ENCODE assay signal across 8 cellular contexts in genomic region chr3:115100172-115100571, GRCh38. TPM values are rescaled to one million over a fixed set of nuclear protein-coding genes. Genes with fewer than 3 reads are reported as not detected.
DNase-seq lines count a peak whose midpoint lies in the region; ATAC-seq and TF ChIP-seq lines count a peak whose summit lies in the region.

No MANE protein-coding gene starts in this region.

- no peaks in the 10 kb centered on the region for H3K27me3 Mint-ChIP-seq in dendritic cell treated with granulocyte-macrophage colony-stimulating factor and Interleukin-4, amounts not matched to agents 40 ng/mL and 50 ng/mL, for 4 days
- H3K27me3 Mint-ChIP-seq in memory B cell: no peaks in the 10 kb centered on the region

- ATAC-seq in GM18867 (IDR thresholded peaks at IDR 0.05; ENCODE audit: unreplicated experiment) (peak; percentile 66), HG03432 (IDR thresholded peaks at IDR 0.05; ENCODE audit: unreplicated experiment) (peak; percentile 93), memory B cell (ENCODE audit: low read depth) (peak; percentile 63), HG03520 (IDR thresholded peaks at IDR 0.05; ENCODE audit: unreplicated experiment) (no peak)

- H3K4me1 ChIP-seq in tibial artery: peaks cover 0 to 56% (median 15%) of the 10 kb centered on the region in 4 donors

- peak overlapping the region; percentile 17 for H3K4me3 Mint-ChIP-seq in dendritic cell treated with granulocyte-macrophage colony-stimulating factor and Interleukin-4, amounts not matched to agents 40 ng/mL and 50 ng/mL, for 4 days
- H3K4me3 Mint-ChIP-seq in memory B cell: peak overlapping the region; percentile 79

- TF ChIP-seq CTCF in tibial artery (IDR thresholded peaks at IDR 0.05): no peak

- peaks cover 9% of the 10 kb centered on the region for H3K9me3 Mint-ChIP-seq in dendritic cell treated with granulocyte-macrophage colony-stimulating factor and Interleukin-4, amounts not matched to agents 40 ng/mL and 50 ng/mL, for 4 days
- H3K9me3 Mint-ChIP-seq in memory B cell: peaks cover 2% of the 10 kb centered on the region

- H3K27ac Mint-ChIP-seq in dendritic cell treated with granulocyte-macrophage colony-stimulating factor and Interleukin-4, amounts not matched to agents 40 ng/mL and 50 ng/mL, for 4 days: peak overlapping the region; percentile 63
- peak overlapping the region; percentile 90 for H3K27ac Mint-ChIP-seq in memory B cell

- peak; percentile 80 for DNase-seq in Ammon's horn (ENCODE audit: low spot score)
- DNase-seq in RPMI7951 (ENCODE audit: low read depth): peak; percentile 76
- no peak for DNase-seq in memory B cell (ENCODE audit: low spot score in 2 of 2)
- no peak for DNase-seq in tibial artery

- H3K9me3 ChIP-seq in tibial artery: no peaks in the 10 kb centered on the region

- intact Hi-C loops in dendritic cell treated with granulocyte-macrophage colony-stimulating factor and Interleukin-4, amounts not matched to agents 40 ng/mL and 50 ng/mL, for 4 days (cut with micrococcal nuclease): no loop called here
- intact Hi-C loops in tibial artery (cut with DNase I; ENCODE audit: low total_unique reads): no loop called here

- H3K36me3 ChIP-seq in tibial artery: peaks cover 0 to 5% (median 0%) of the 10 kb centered on the region in 3 donors

- H3K4me1 Mint-ChIP-seq in dendritic cell treated with granulocyte-macrophage colony-stimulating factor and Interleukin-4, amounts not matched to agents 40 ng/mL and 50 ng/mL, for 4 days (ENCODE audit: low read depth): peaks cover 21% of the 10 kb centered on the region
- H3K4me1 Mint-ChIP-seq in memory B cell: peaks cover 32% of the 10 kb centered on the region

- peaks cover 15% of the 10 kb centered on the region for H3K36me3 Mint-ChIP-seq in dendritic cell treated with granulocyte-macrophage colony-stimulating factor and Interleukin-4, amounts not matched to agents 40 ng/mL and 50 ng/mL, for 4 days (ENCODE audit: low read depth)
- H3K36me3 Mint-ChIP-seq in memory B cell: peaks cover 19% of the 10 kb centered on the region

- peak overlapping the region; percentile 51 to 62 for H3K27ac ChIP-seq in tibial artery

- peak overlapping the region; percentile 42 for H3K4me3 ChIP-seq in tibial artery

- no peaks in the 10 kb centered on the region for H3K27me3 ChIP-seq in tibial artery

RNA-seq across cellular contexts. Expression of gene ZBTB20, which starts 46.9 kb away (rescaled TPM):
- 7.7 and 9.0 TPM in 2 replicates for total RNA-seq in RPMI7951 (2014; rRNA removed; shearing (Covaris generic))

Comparison
In these comparisons a context has a peak if more than half of its experiments do, and no peak if none do; other contexts are left out.
1. DNase-seq: peak in Ammon's horn (single experiment) and RPMI7951 (single experiment); none in memory B cell (0 of 2) and tibial artery (0 of 2).